In the genomic region with DNA sequence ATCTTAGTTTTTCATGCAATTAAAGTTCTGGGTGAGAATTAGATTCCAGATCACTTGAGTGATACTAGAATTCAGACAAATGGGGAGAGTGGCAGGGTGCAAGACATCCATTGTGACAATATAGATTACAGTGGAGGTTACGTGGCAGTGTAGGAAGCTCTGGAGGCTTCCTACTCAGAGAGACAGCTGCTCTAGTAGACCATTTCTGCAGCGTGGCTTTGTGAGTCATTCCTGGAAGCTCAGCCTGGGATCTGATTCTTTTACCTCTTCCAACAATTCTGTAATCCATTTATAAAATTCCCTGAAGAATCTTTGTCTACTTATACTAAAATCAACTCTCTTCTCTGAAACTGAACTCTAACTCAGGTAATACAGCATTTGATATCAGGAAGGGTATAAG, we compare ENCODE assay signal across 2 cellular contexts.
TF ChIP-seq lines count a peak whose summit lies in the region.

No MANE protein-coding gene starts in this region.

TF ChIP-seq in IMR-90, 13 proteins besides CTCF, POLR2A, EP300 and RAD21:
- no peak for TF ChIP-seq RFX5 (IDR thresholded peaks at IDR 0.05; ENCODE audit: low read depth, low read length)
- no peak for TF ChIP-seq SMC3 (IDR thresholded peaks at IDR 0.05; ENCODE audit: low read depth, low read length)
- no peak for TF ChIP-seq MAFK (IDR thresholded peaks at IDR 0.05; ENCODE audit: low read depth, low read length)
- no peak for TF ChIP-seq FOS (IDR thresholded peaks at IDR 0.05; ENCODE audit: low read depth, low read length)
- no peak for TF ChIP-seq RCOR1 (IDR thresholded peaks at IDR 0.05; ENCODE audit: insufficient replicate concordance, low read length)
- no peak for TF ChIP-seq CHD1 (IDR thresholded peaks at IDR 0.05; ENCODE audit: low read depth, low read length)
- TF ChIP-seq, protein P1, sequence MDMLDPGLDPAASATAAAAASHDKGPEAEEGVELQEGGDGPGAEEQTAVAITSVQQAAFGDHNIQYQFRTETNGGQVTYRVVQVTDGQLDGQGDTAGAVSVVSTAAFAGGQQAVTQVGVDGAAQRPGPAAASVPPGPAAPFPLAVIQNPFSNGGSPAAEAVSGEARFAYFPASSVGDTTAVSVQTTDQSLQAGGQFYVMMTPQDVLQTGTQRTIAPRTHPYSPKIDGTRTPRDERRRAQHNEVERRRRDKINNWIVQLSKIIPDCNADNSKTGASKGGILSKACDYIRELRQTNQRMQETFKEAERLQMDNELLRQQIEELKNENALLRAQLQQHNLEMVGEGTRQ (IDR thresholded peaks at IDR 0.05; ENCODE audit: low read depth, low read length) = no peak
- TF ChIP-seq MAZ (IDR thresholded peaks at IDR 0.05; ENCODE audit: borderline replicate concordance, low read depth, low read length) = no peak
- TF ChIP-seq MXI1 (IDR thresholded peaks at IDR 0.05; ENCODE audit: borderline replicate concordance, low read depth, low read length) = no peak
- no peak for TF ChIP-seq CEBPB (IDR thresholded peaks at IDR 0.05; ENCODE audit: low read depth, low read length)
- no peak for TF ChIP-seq NFE2L2 (IDR thresholded peaks at IDR 0.05; ENCODE audit: low read depth, low read length)
- TF ChIP-seq BHLHE40 (IDR thresholded peaks at IDR 0.05; ENCODE audit: low read depth, low read length) = no peak
- TF ChIP-seq, protein P2, sequence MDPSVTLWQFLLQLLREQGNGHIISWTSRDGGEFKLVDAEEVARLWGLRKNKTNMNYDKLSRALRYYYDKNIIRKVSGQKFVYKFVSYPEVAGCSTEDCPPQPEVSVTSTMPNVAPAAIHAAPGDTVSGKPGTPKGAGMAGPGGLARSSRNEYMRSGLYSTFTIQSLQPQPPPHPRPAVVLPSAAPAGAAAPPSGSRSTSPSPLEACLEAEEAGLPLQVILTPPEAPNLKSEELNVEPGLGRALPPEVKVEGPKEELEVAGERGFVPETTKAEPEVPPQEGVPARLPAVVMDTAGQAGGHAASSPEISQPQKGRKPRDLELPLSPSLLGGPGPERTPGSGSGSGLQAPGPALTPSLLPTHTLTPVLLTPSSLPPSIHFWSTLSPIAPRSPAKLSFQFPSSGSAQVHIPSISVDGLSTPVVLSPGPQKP (IDR thresholded peaks at IDR 0.05; ENCODE audit: borderline replicate concordance, low read depth, low read length) = no peak

TF ChIP-seq in H1, 55 proteins besides CTCF, POLR2A, EP300 and RAD21:
- TF ChIP-seq CHD2 (IDR thresholded peaks at IDR 0.05; ENCODE audit: low read length) (no peak), FOSL1 (IDR thresholded peaks at IDR 0.05; ENCODE audit: insufficient read depth, low read depth, low read length) (no peak), SP2 (IDR thresholded peaks at IDR 0.05; ENCODE audit: low read length) (no peak), KDM5A (IDR thresholded peaks at IDR 0.05; ENCODE audit: low read length) (no peak), TAF7 (optimal IDR thresholded peaks at IDR 0.05; ENCODE audit: borderline replicate concordance, low read depth, low read length) (no peak)
TF ChIP-seq in H1: peak in this region for 0.
